8 cellular contexts compared by ENCODE assay signal in genomic region chr17:1714488-1714979, GRCh38. TPM values are rescaled to one million over a fixed set of nuclear protein-coding genes. Genes with fewer than 3 reads are reported as not detected.
DNase-seq lines count a peak whose midpoint lies in the region; ATAC-seq and TF ChIP-seq lines count a peak whose summit lies in the region.

No MANE protein-coding gene starts in this region.

- ATAC-seq in activated T-helper 17 cell treated with anti-CD3 and anti-CD28 coated beads, Interleukin-2, amount 50 U/mL, for 72 hours (replicated peaks), result no peak
- ATAC-seq in gastroesophageal sphincter (peak; percentile 52), GM21390 (IDR thresholded peaks at IDR 0.05; ENCODE audit: unreplicated experiment) (no peak), GM18517 (IDR thresholded peaks at IDR 0.05; ENCODE audit: unreplicated experiment) (no peak)
- no peak for ATAC-seq in activated CD4-positive, CD25-positive, alpha-beta regulatory T cell treated with anti-CD3 and anti-CD28 coated beads, Interleukin-2, amount 50 U/mL, for 24 hours

- peaks cover 4% of the 10 kb centered on the region for H3F3A ChIP-seq in MM.1S (ENCODE audit: insufficient read depth, low read length)

- H3K4me1 ChIP-seq in MM.1S (ENCODE audit: low read length) (no peaks in the 10 kb centered on the region; the same call in 1 of the 2 replicates), gastroesophageal sphincter (peaks cover 2 to 69% (median 41%) of the 10 kb centered on the region in 3 donors)

- H3K9me3 Mint-ChIP-seq in activated T-helper 17 cell treated with anti-CD3 and anti-CD28 coated beads, Interleukin-2, amount 50 U/mL, for 72 hours, result no peaks in the 10 kb centered on the region
- no peaks in the 10 kb centered on the region for H3K9me3 Mint-ChIP-seq in nephron

- H3K27me3 ChIP-seq in MM.1S (replicated peaks; ENCODE audit: insufficient read depth, low read length), result no peaks in the 10 kb centered on the region; the same call in 1 of the 2 replicates
- no peaks in the 10 kb centered on the region for H3K27me3 ChIP-seq in gastroesophageal sphincter

- H3K36me3 ChIP-seq in MM.1S (replicated peaks; ENCODE audit: insufficient read depth, low read length), result no peaks in the 10 kb centered on the region
- peaks cover 0 to 26% of the 10 kb centered on the region in 2 donors for H3K36me3 ChIP-seq in gastroesophageal sphincter

- WGBS in gastroesophageal sphincter (ENCODE audit: low coverage in 1 of 2), 2 donors, result 4% methylated on average over 4 to 7 of the region's 19 CpGs

- no peaks in the 10 kb centered on the region for H4K20me1 ChIP-seq in MM.1S (ENCODE audit: insufficient read depth, low read length)

- no peak overlapping the region for H3K27ac Mint-ChIP-seq in activated T-helper 17 cell treated with anti-CD3 and anti-CD28 coated beads, Interleukin-2, amount 50 U/mL, for 72 hours
- peak overlapping the region; percentile 94 to 95 (median 95) for H3K27ac Mint-ChIP-seq in nephron

- TF ChIP-seq POLR2A in gastroesophageal sphincter (IDR thresholded peaks at IDR 0.05), result no peak

- H2AFZ ChIP-seq in MM.1S (ENCODE audit: low read length), result no peak overlapping the region

- peak overlapping the region; percentile 86; the same call in 1 of the 2 replicates for H3K4me2 ChIP-seq in MM.1S (ENCODE audit: low read depth, low read length)

- H3K27ac ChIP-seq in MM.1S (ENCODE audit: low read length) (no peak overlapping the region), gastroesophageal sphincter (peak overlapping the region; percentile 97 to 100 (median 99))

- TF ChIP-seq EP300 in gastroesophageal sphincter (IDR thresholded peaks at IDR 0.05), result no peak

- peak overlapping the region; percentile 62 for H3K4me3 Mint-ChIP-seq in activated T-helper 17 cell treated with anti-CD3 and anti-CD28 coated beads, Interleukin-2, amount 50 U/mL, for 72 hours
- peak overlapping the region; percentile 90 to 98 (median 94) for H3K4me3 Mint-ChIP-seq in nephron

- no peaks in the 10 kb centered on the region for H3K9me2 ChIP-seq in MM.1S (replicated peaks; ENCODE audit: insufficient read depth, low read length)

- H3K9me3 ChIP-seq in MM.1S (replicated peaks; ENCODE audit: insufficient read depth, low read length), result no peaks in the 10 kb centered on the region
- no peaks in the 10 kb centered on the region for H3K9me3 ChIP-seq in gastroesophageal sphincter

- peaks cover 5% of the 10 kb centered on the region for H3K4me1 Mint-ChIP-seq in activated T-helper 17 cell treated with anti-CD3 and anti-CD28 coated beads, Interleukin-2, amount 50 U/mL, for 72 hours
- H3K4me1 Mint-ChIP-seq in nephron, result peaks cover 48% of the 10 kb centered on the region

- peaks cover 7% of the 10 kb centered on the region; the same call in 1 of the 2 replicates for H3K79me2 ChIP-seq in MM.1S (ENCODE audit: low read length)

- DNase-seq in DMS53 treated with DMSO at 0.1 percent for 48 hours (lab: John Stamatoyannopoulos, UW; ENCODE audit: unreplicated experiment), result peak; percentile 13
- no peak for DNase-seq in MM.1S

- no peaks in the 10 kb centered on the region for H3K27me3 Mint-ChIP-seq in activated T-helper 17 cell treated with anti-CD3 and anti-CD28 coated beads, Interleukin-2, amount 50 U/mL, for 72 hours
- no peaks in the 10 kb centered on the region for H3K27me3 Mint-ChIP-seq in nephron (ENCODE audit: low read depth)

- no peak overlapping the region for H3K4me3 ChIP-seq in MM.1S (ENCODE audit: low read length)
- H3K4me3 ChIP-seq in gastroesophageal sphincter, result peak overlapping the region; percentile 92 to 100

- H3K9ac ChIP-seq in MM.1S (ENCODE audit: low read length), result no peak overlapping the region

- peaks cover 24% of the 10 kb centered on the region for H3K36me3 Mint-ChIP-seq in activated T-helper 17 cell treated with anti-CD3 and anti-CD28 coated beads, Interleukin-2, amount 50 U/mL, for 72 hours (ENCODE audit: low read depth)
- peaks cover 8% of the 10 kb centered on the region for H3K36me3 Mint-ChIP-seq in nephron (ENCODE audit: low read depth)

- TF ChIP-seq CTCF in MM.1S (IDR thresholded peaks at IDR 0.05; ENCODE audit: low read length), result no peak
- no peak for TF ChIP-seq CTCF in gastroesophageal sphincter (IDR thresholded peaks at IDR 0.05)
- no peak for TF ChIP-seq CTCF in nephron (IDR thresholded peaks at IDR 0.05; ENCODE audit: unreplicated experiment in 3 of 3)

RNA-seq across cellular contexts. Expression of gene TLCD2, which starts 4.4 kb away (rescaled TPM):
- 1 to 10 TPM in 1 of 2 donors, under 1 TPM in 1; 0.26 to 1.1 TPM for total RNA-seq in activated T-helper 17 cell treated with anti-CD3 and anti-CD28 coated beads, Interleukin-2, amount 50 U/mL, for 72 hours
- total RNA-seq in gastroesophageal sphincter, result 1 to 10 TPM; 4.2 to 5.1 (median 4.8) TPM

RNA-seq across cellular contexts. Expression of gene WDR81, which starts 10.0 kb away (rescaled TPM):
- 10 to 100 TPM; 13.2 to 20.2 TPM for total RNA-seq in activated T-helper 17 cell treated with anti-CD3 and anti-CD28 coated beads, Interleukin-2, amount 50 U/mL, for 72 hours
- 10 to 100 TPM; 21.8 to 44.1 (median 32.2) TPM for total RNA-seq in gastroesophageal sphincter

RNA-seq across cellular contexts. Expression of gene SERPINF2, which starts 28.1 kb away (rescaled TPM):
- under 1 TPM; 0.45 to 0.85 TPM for total RNA-seq in activated T-helper 17 cell treated with anti-CD3 and anti-CD28 coated beads, Interleukin-2, amount 50 U/mL, for 72 hours
- total RNA-seq in gastroesophageal sphincter, result 1 to 10 TPM; 2.0 to 7.6 (median 5.1) TPM

RNA-seq across cellular contexts. Expression of gene PRPF8, which starts 29.9 kb away (rescaled TPM):
- 100 to 1,000 TPM; 353 to 426 TPM for total RNA-seq in activated T-helper 17 cell treated with anti-CD3 and anti-CD28 coated beads, Interleukin-2, amount 50 U/mL, for 72 hours
- total RNA-seq in gastroesophageal sphincter, result 100 to 1,000 TPM; 111 to 195 (median 161) TPM

RNA-seq across cellular contexts. Expression of gene SERPINF1, which starts 47.3 kb away (rescaled TPM):
- total RNA-seq in activated T-helper 17 cell treated with anti-CD3 and anti-CD28 coated beads, Interleukin-2, amount 50 U/mL, for 72 hours, result not detected
- 100 to 1,000 TPM; 136 to 634 (median 302) TPM for total RNA-seq in gastroesophageal sphincter
